In genomic region chr21:45608742-45609471, GRCh38 we compare ENCODE assay signal across 2 cellular contexts. TPM values are rescaled to one million over a fixed set of nuclear protein-coding genes. Genes with fewer than 3 reads are reported as not detected.
"Had no signal": no experiment of that assay in that cellular context is flagged by ENCODE, and none has a peak within 500 bp of the region (broad histone marks: within the 10 kb centered on the region; RNA-seq: fewer than 3 reads in every experiment).

No MANE protein-coding gene starts in this region.

RNA-seq across cellular contexts. Expression of gene PCBP3, which starts 34.6 kb away (rescaled TPM):
- total RNA-seq: epithelial cell of proximal tubule, skeletal muscle tissue had no signal
